11 cellular contexts compared by ENCODE assay signal in the genomic region with DNA sequence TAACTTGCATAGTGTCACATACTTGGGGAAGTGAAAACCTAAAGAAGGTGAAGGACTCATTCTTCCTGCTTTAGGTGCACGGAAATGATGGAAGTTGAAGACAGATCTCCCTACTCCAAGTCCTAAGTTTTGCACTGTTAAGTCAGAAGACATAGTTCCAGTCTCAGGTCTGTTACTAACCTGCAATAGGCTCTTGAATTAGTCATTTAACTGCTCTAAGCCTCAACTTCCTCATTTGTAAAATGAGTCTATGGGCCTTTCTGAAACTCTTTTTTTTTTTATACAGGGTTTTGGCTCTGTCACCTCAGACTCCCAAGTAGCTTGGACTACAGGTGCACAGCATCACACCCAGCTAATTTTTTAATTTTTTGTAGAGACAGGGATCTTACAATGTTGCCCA.
DNase-seq lines count a peak whose midpoint lies in the region; ATAC-seq and TF ChIP-seq lines count a peak whose summit lies in the region.
"Had no signal": no experiment of that assay in that cellular context is flagged by ENCODE, and none has a peak within 500 bp of the region (broad histone marks: within the 10 kb centered on the region; RNA-seq: fewer than 3 reads in every experiment).

No MANE protein-coding gene starts in this region.

- H3K27ac ChIP-seq in BLaER1 treated with 17β-estradiol and CSF1 and Interleukin-3, amounts not matched to agents 10 nM and 100 nM = peak overlapping the region in 7 of 11 experiments; percentile 2 to 61 (median 39); a peak in 7 of 22 replicates

- ATAC-seq in GM19438 (IDR thresholded peaks at IDR 0.05; ENCODE audit: low read depth, unreplicated experiment) (peak; percentile 43), HG03025 (IDR thresholded peaks at IDR 0.05; ENCODE audit: low FRiP score, unreplicated experiment) (peak; percentile 70), SK-N-SH treated with all-trans-retinoic acid at 6 μM for 48 hours (no peak)

- DNase-seq in NAMALWA (ENCODE audit: low spot score) (peak; percentile 67), HAP-1 (ENCODE audit: low spot score in 2 of 2) (no peak), putamen (ENCODE audit: low spot score) (no peak)
- no peak for DNase-seq in activated CD8-positive, alpha-beta memory T cell treated with anti-CD3 and anti-CD28 coated beads, Interleukin-2, amount 50 U/mL, for 4 hours
- DNase-seq: activated naive CD4-positive, alpha-beta T cell treated with Interleukin-2 at 50 U/mL for 16 hours; NCI-H1436 treated with DMSO at 0.1 percent for 48 hours; T-helper 9 cell had no signal

- no peak overlapping the region for H3K4me3 ChIP-seq in BLaER1 treated with 17β-estradiol and CSF1 and Interleukin-3, amounts not matched to agents 10 nM and 100 nM
- no peak overlapping the region for H3K4me3 ChIP-seq in HAP-1

- peak overlapping the region in 10 of 11 experiments; percentile 40 to 82 (median 68); a peak in 18 of 22 replicates for H3K4me2 ChIP-seq in BLaER1 treated with 17β-estradiol and CSF1 and Interleukin-3, amounts not matched to agents 10 nM and 100 nM

- in situ Hi-C loops in HAP-1 (cut with MboI; ENCODE audit: low sequenced_read_pairs) = no loop called here

- H3K9ac ChIP-seq in BLaER1 treated with 17β-estradiol and CSF1 and Interleukin-3, amounts not matched to agents 10 nM and 100 nM = no peak overlapping the region

- H3K4me1 ChIP-seq in BLaER1 treated with 17β-estradiol and CSF1 and Interleukin-3, amounts not matched to agents 10 nM and 100 nM = peaks cover 37 to 58% (median 56%) of the 10 kb centered on the region in 10 experiments
- H3K4me1 ChIP-seq in HAP-1 = no peaks in the 10 kb centered on the region

- H3K9me3 ChIP-seq in BLaER1 treated with 17β-estradiol and CSF1 and Interleukin-3, amounts not matched to agents 10 nM and 100 nM (replicated peaks in 1 of 11) = peaks cover 0 to 9% (median 2%) of the 10 kb centered on the region in 11 experiments; a peak in 12 of 22 replicates
- no peaks in the 10 kb centered on the region for H3K9me3 ChIP-seq in HAP-1

- no peaks in the 10 kb centered on the region for H4K20me1 ChIP-seq in BLaER1 treated with 17β-estradiol and CSF1 and Interleukin-3, amounts not matched to agents 10 nM and 100 nM

- no peaks in the 10 kb centered on the region for H3K36me3 ChIP-seq in BLaER1 treated with 17β-estradiol and CSF1 and Interleukin-3, amounts not matched to agents 10 nM and 100 nM
- no peaks in the 10 kb centered on the region for H3K36me3 ChIP-seq in HAP-1 (replicated peaks)

- no peaks in the 10 kb centered on the region for H3K27me3 ChIP-seq in BLaER1 treated with 17β-estradiol and CSF1 and Interleukin-3, amounts not matched to agents 10 nM and 100 nM
- H3K27me3 ChIP-seq in HAP-1 (ENCODE audit: low read depth) = peaks cover 12% of the 10 kb centered on the region; the same call in 1 of the 2 replicates

TF ChIP-seq in SK-N-SH treated with all-trans-retinoic acid at 6 μM for 48 hours, 23 proteins besides CTCF, POLR2A, EP300 and RAD21:
- TF ChIP-seq CSRNP3 (CRISPR knock-in tag; IDR thresholded peaks at IDR 0.05) (no peak), ZNF565 (CRISPR knock-in tag; conservative IDR thresholded peaks at IDR 0.05; ENCODE audit: low read depth) (no peak), ESRRG (CRISPR knock-in tag; IDR thresholded peaks at IDR 0.05) (no peak), POU6F1 (CRISPR knock-in tag; IDR thresholded peaks at IDR 0.05; ENCODE audit: borderline replicate concordance, low read depth) (no peak), RARB (CRISPR knock-in tag; IDR thresholded peaks at IDR 0.05) (no peak), ZC3H10 (CRISPR knock-in tag; IDR thresholded peaks at IDR 0.05) (no peak)
